Comparison of ENCODE assay signal across 10 cellular contexts in genomic region chr1:156241311-156241811, GRCh38. TPM values are rescaled to one million over a fixed set of nuclear protein-coding genes. Genes with fewer than 3 reads are reported as not detected.
DNase-seq lines count a peak whose midpoint lies in the region; ATAC-seq and TF ChIP-seq lines count a peak whose summit lies in the region.
"Had no signal": no experiment of that assay in that cellular context is flagged by ENCODE, and none has a peak within 500 bp of the region (broad histone marks: within the 10 kb centered on the region; RNA-seq: fewer than 3 reads in every experiment).

No MANE protein-coding gene starts in this region.

- peaks cover 7% of the 10 kb centered on the region for H3K4me1 ChIP-seq in mesodermal cell (ENCODE audit: control insufficient read depth, insufficient read depth, low read length, poor library complexity, severe bottlenecking)

- peak; percentile 59 for ATAC-seq in SK-N-SH treated with all-trans-retinoic acid at 6 μM for 48 hours
- ATAC-seq in HG03108 (IDR thresholded peaks at IDR 0.05; ENCODE audit: unreplicated experiment) = no peak
- ATAC-seq: stimulated activated memory B cell treated with anti-CD40 and anti-IgM and Interleukin-4, amounts not matched to agents 10 μg/mL and 1 μg/mL and 100 μg/mL, for 72 hours had no signal

- no peaks in the 10 kb centered on the region for H3K27me3 ChIP-seq in H7 (ENCODE audit: control insufficient read depth, insufficient read depth, low read length)

- H3K9me3 ChIP-seq in mesodermal cell (ENCODE audit: control insufficient read depth, low read length) = no peaks in the 10 kb centered on the region
- H3K9me3 ChIP-seq: sigmoid colon had no signal

- H3K4me3 ChIP-seq in H7 (ENCODE audit: insufficient read depth, low read depth, low read length) (no peak overlapping the region), mesodermal cell (ENCODE audit: extremely low read depth, insufficient read depth, low read length, poor library complexity, severe bottlenecking) (no peak overlapping the region)
- H3K4me3 ChIP-seq: sigmoid colon had no signal

- WGBS in mesodermal cell (ENCODE audit: insufficient coverage in 2 of 2), 2 experiments = 77 to 85% methylated on average over 11 to 15 of the region's 15 CpGs

- H3K27ac ChIP-seq in mesodermal cell (ENCODE audit: low read depth, low read length, severe bottlenecking) = peak overlapping the region; percentile 10
- H3K27ac ChIP-seq: sigmoid colon had no signal

- H3K36me3 ChIP-seq in H7 (replicated peaks; ENCODE audit: control insufficient read depth, insufficient read depth, low read length) = peaks cover 8% of the 10 kb centered on the region
- H3K36me3 ChIP-seq in mesodermal cell (ENCODE audit: control insufficient read depth, insufficient read depth, low read length) = peaks cover 34% of the 10 kb centered on the region

- DNase-seq in H7 (peak; percentile 66), NCI-H345 treated with DMSO at 0.1 percent for 48 hours (lab: John Stamatoyannopoulos, UW; ENCODE audit: unreplicated experiment) (no peak), SW 1271 (lab: John Stamatoyannopoulos, UW) (no peak)
- DNase-seq: activated naive CD4-positive, alpha-beta T cell treated with anti-CD3 and anti-CD28 coated beads, Interleukin-2, amount 50 U/mL, for 16 hours; NCI-H1417 treated with DMSO at 0.1 percent for 48 hours; sigmoid colon had no signal

TF ChIP-seq in SK-N-SH treated with all-trans-retinoic acid at 6 μM for 48 hours, 23 proteins besides CTCF, POLR2A, EP300 and RAD21:
- TF ChIP-seq PATZ1 (CRISPR knock-in tag; IDR thresholded peaks at IDR 0.05; ENCODE audit: borderline replicate concordance) (peak; percentile 62; the same call in 1 of the 2 replicates), ESRRG (CRISPR knock-in tag; IDR thresholded peaks at IDR 0.05) (no peak), ZNF8 (CRISPR knock-in tag; IDR thresholded peaks at IDR 0.05) (no peak), TOX (CRISPR knock-in tag; IDR thresholded peaks at IDR 0.05; ENCODE audit: borderline replicate concordance) (peak; percentile 25; the same call in 1 of the 2 replicates)

RNA-seq across cellular contexts. Expression of gene BGLAP, which starts 0.6 kb away (rescaled TPM):
- total RNA-seq in H7 (2014; rRNA removed; shearing (Covaris generic)) = 1.4 and 2.7 TPM in 2 replicates
- polyA plus RNA-seq in mesodermal cell (2013, experiment 1 of 2) = 1.4 TPM
- 1.8 TPM for polyA plus RNA-seq in mesodermal cell (2013, experiment 2 of 2)

RNA-seq across cellular contexts. Expression of gene PAQR6, which starts 6.5 kb away (rescaled TPM):
- total RNA-seq in H7 (2014; rRNA removed; shearing (Covaris generic)) = 6.1 and 11.5 TPM in 2 replicates
- polyA plus RNA-seq in mesodermal cell (2013, experiment 1 of 2) = 9.0 TPM
- polyA plus RNA-seq in mesodermal cell (2013, experiment 2 of 2) = 8.5 TPM

RNA-seq across cellular contexts. Expression of gene PMF1, which starts 28.6 kb away (rescaled TPM):
- 286 and 290 TPM in 2 replicates for total RNA-seq in H7 (2014; rRNA removed; shearing (Covaris generic))
- polyA plus RNA-seq in mesodermal cell (2013, experiment 1 of 2) = 70.0 TPM
- polyA plus RNA-seq in mesodermal cell (2013, experiment 2 of 2) = 62.8 TPM

RNA-seq across cellular contexts. Expression of gene SMG5, which starts 41.3 kb away (rescaled TPM):
- 216 and 232 TPM in 2 replicates for total RNA-seq in H7 (2014; rRNA removed; shearing (Covaris generic))
- polyA plus RNA-seq in mesodermal cell (2013, experiment 1 of 2) = 68.3 TPM
- polyA plus RNA-seq in mesodermal cell (2013, experiment 2 of 2) = 56.5 TPM

RNA-seq across cellular contexts. Expression of gene TMEM79, which starts 42.8 kb away (rescaled TPM):
- total RNA-seq in H7 (2014; rRNA removed; shearing (Covaris generic)) = 2.3 and 3.1 TPM in 2 replicates
- 2.3 TPM for polyA plus RNA-seq in mesodermal cell (2013, experiment 1 of 2)
- polyA plus RNA-seq in mesodermal cell (2013, experiment 2 of 2) = 2.3 TPM
